1 cellular context compared by ENCODE assay signal in genomic region chr17:73359987-73360410, GRCh38.
TF ChIP-seq lines count a peak whose summit lies in the region.

No MANE protein-coding gene starts in this region.

TF ChIP-seq in HepG2, 621 proteins besides CTCF, POLR2A, EP300 and RAD21 (continued from another document):
- TF ChIP-seq ZGPAT (CRISPR knock-in tag; IDR thresholded peaks at IDR 0.05) (0 out of 2 replicates have a peak, but pooled peaks have one; percentile 27), PHB2 (IDR thresholded peaks at IDR 0.05; ENCODE audit: partially characterized antibody) (no peak), ZNF556 (CRISPR knock-in tag; IDR thresholded peaks at IDR 0.05; ENCODE audit: borderline replicate concordance) (0 out of 2 replicates have a peak, but pooled peaks have one; percentile 47), HDAC1 (CRISPR knock-in tag; IDR thresholded peaks at IDR 0.05) (0 out of 2 replicates have a peak, but pooled peaks have one; percentile 15)
- TF ChIP-seq, protein P1, sequence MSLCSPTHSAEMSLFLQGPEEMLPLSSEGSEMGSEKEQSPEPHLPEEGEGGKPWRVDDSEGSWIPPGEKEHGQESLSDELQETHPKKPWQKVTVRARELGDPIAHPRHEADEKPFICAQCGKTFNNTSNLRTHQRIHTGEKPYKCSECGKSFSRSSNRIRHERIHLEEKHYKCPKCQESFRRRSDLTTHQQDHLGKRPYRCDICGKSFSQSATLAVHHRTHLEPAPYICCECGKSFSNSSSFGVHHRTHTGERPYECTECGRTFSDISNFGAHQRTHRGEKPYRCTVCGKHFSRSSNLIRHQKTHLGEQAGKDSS (CRISPR knock-in tag; IDR thresholded peaks at IDR 0.05; ENCODE audit: borderline replicate concordance, low read depth) = peak; percentile 42; the same call in 1 of the 2 replicates
